9 cellular contexts compared by ENCODE assay signal in genomic region chr18:5890261-5890605, GRCh38. TPM values are rescaled to one million over a fixed set of nuclear protein-coding genes. Genes with fewer than 3 reads are reported as not detected.
DNase-seq lines count a peak whose midpoint lies in the region; ATAC-seq and TF ChIP-seq lines count a peak whose summit lies in the region.
"Had no signal": no experiment of that assay in that cellular context is flagged by ENCODE, and none has a peak within 500 bp of the region (broad histone marks: within the 10 kb centered on the region; RNA-seq: fewer than 3 reads in every experiment).

No MANE protein-coding gene starts in this region.

- DNase-seq in cardiac muscle cell (ENCODE audit: low read depth in 1 of 2, low spot score in 1 of 2) (no peak), smooth muscle cell (lab: John Stamatoyannopoulos, UW; ENCODE audit: unreplicated experiment) (no peak), erythroblast (lab: John Stamatoyannopoulos, UW) (no peak), NCI-H2171 (lab: John Stamatoyannopoulos, UW) (no peak), cerebellum (ENCODE audit: low spot score) (no peak)
- no peak for DNase-seq in stimulated activated CD4-positive, alpha-beta T cell treated with anti-CD3 and anti-CD28 coated beads, Interleukin-4, amount 100 ng/mL, for 24 hours
- DNase-seq: SHP77 treated with DMSO at 0.1 percent for 48 hours had no signal

- H3K27me3 ChIP-seq in cardiac muscle cell (no peaks in the 10 kb centered on the region), smooth muscle cell (ENCODE audit: low read depth) (peaks cover 97% of the 10 kb centered on the region)

- peaks cover 14% of the 10 kb centered on the region for H3K4me1 ChIP-seq in cardiac muscle cell (ENCODE audit: low read depth)
- H3K4me1 ChIP-seq in smooth muscle cell (ENCODE audit: low read depth) = no peaks in the 10 kb centered on the region

- H3F3A ChIP-seq in smooth muscle cell (ENCODE audit: low read depth) = no peaks in the 10 kb centered on the region

- no peaks in the 10 kb centered on the region for H4K20me1 ChIP-seq in smooth muscle cell (ENCODE audit: low read depth)

- H3K4me3 ChIP-seq in cardiac muscle cell = peak overlapping the region; percentile 27
- H3K4me3 ChIP-seq in smooth muscle cell = peak overlapping the region; percentile 62

- no peaks in the 10 kb centered on the region for H3K79me2 ChIP-seq in smooth muscle cell (ENCODE audit: low read depth)

- 7% methylated on average over 20 of the region's 26 CpGs for WGBS in smooth muscle cell (ENCODE audit: low lambda C conversion rate)

- TF ChIP-seq CTCF in cardiac muscle cell (IDR thresholded peaks at IDR 0.05; ENCODE audit: low read depth, low read length) (no peak), smooth muscle cell (IDR thresholded peaks at IDR 0.05; ENCODE audit: borderline replicate concordance, insufficient read depth, poor library complexity, severe bottlenecking) (no peak)

- peak overlapping the region; percentile 96 for H3K4me2 ChIP-seq in smooth muscle cell

- no peaks in the 10 kb centered on the region for H3K9me3 ChIP-seq in cardiac muscle cell (ENCODE audit: low read depth)
- no peaks in the 10 kb centered on the region for H3K9me3 ChIP-seq in smooth muscle cell (replicated peaks; ENCODE audit: low read depth)

- H3K36me3 ChIP-seq in cardiac muscle cell (no peaks in the 10 kb centered on the region), smooth muscle cell (ENCODE audit: low read depth) (no peaks in the 10 kb centered on the region)

- TF ChIP-seq POLR2A in erythroblast (IDR thresholded peaks at IDR 0.05; ENCODE audit: low read length) = no peak

- no peak overlapping the region for H3K9ac ChIP-seq in smooth muscle cell (ENCODE audit: low read depth)

- H3K27ac ChIP-seq in cardiac muscle cell = no peak overlapping the region
- H3K27ac ChIP-seq in smooth muscle cell (ENCODE audit: low read depth) = no peak overlapping the region

- ATAC-seq in GM19397 (IDR thresholded peaks at IDR 0.05; ENCODE audit: unreplicated experiment) = peak; percentile 20
- ATAC-seq in HG03135 (IDR thresholded peaks at IDR 0.05; ENCODE audit: unreplicated experiment) = peak; percentile 37

- no peak overlapping the region for H2AFZ ChIP-seq in smooth muscle cell (ENCODE audit: low read depth)

RNA-seq across cellular contexts. Expression of gene TMEM200C, which starts 5.1 kb away (rescaled TPM):
- 26.8 and 40.8 TPM in 2 replicates for total RNA-seq in cardiac muscle cell
- polyA plus RNA-seq in cardiac muscle cell = 13.5 and 18.2 TPM in 2 replicates
- total RNA-seq in smooth muscle cell = 1.1 and 1.2 TPM in 2 replicates
- 0.56 and 1.8 TPM in 2 replicates for polyA plus RNA-seq in smooth muscle cell
- 11.7 TPM for total RNA-seq in cerebellum
